ENCODE assay signal across 8 cellular contexts in genomic region chr6:127516676-127517273, GRCh38. TPM values are rescaled to one million over a fixed set of nuclear protein-coding genes. Genes with fewer than 3 reads are reported as not detected.
DNase-seq lines count a peak whose midpoint lies in the region; ATAC-seq and TF ChIP-seq lines count a peak whose summit lies in the region.

No MANE protein-coding gene starts in this region.

- no peaks in the 10 kb centered on the region for H3K9me3 ChIP-seq in upper lobe of right lung

- CTCF ChIA-PET in Calu3 (lab: Charles Lee): interaction anchor here (0.7 to 2.2 kb wide), 5 partner anchors 19 to 50 kb away, joined by 3 to 10 read pairs (median 5); no protein-coding TSS in a partner anchor

- H3K4me1 Mint-ChIP-seq in Calu3 (ENCODE audit: low read depth, unreplicated experiment) (no peaks in the 10 kb centered on the region), nephron (peaks cover 27% of the 10 kb centered on the region)
- H3K4me1 Mint-ChIP-seq in activated T-cell treated with anti-CD3 and anti-CD28 coated beads, Interleukin-2, amount 50 U/mL, for 4 hours (ENCODE audit: low read depth): peaks cover 35% of the 10 kb centered on the region

- H3K36me3 Mint-ChIP-seq in Calu3 (ENCODE audit: insufficient read depth, unreplicated experiment): peaks cover 19% of the 10 kb centered on the region
- no peaks in the 10 kb centered on the region for H3K36me3 Mint-ChIP-seq in activated T-cell treated with anti-CD3 and anti-CD28 coated beads, Interleukin-2, amount 50 U/mL, for 4 hours (ENCODE audit: insufficient read depth)
- no peaks in the 10 kb centered on the region for H3K36me3 Mint-ChIP-seq in nephron (ENCODE audit: low read depth)

- DNase-seq in Calu3 (peak; percentile 41), NCI-H526 treated with DMSO at 0.1 percent for 48 hours (lab: John Stamatoyannopoulos, UW) (peak; percentile 78), fibroblast of pulmonary artery (ENCODE audit: low read depth) (peak; percentile 56), upper lobe of right lung (peak; percentile 54)
- DNase-seq in activated T-cell treated with anti-CD3 and anti-CD28 coated beads, Interleukin-2, amount 50 U/mL, for 4 hours: peak; percentile 34

- H3K4me3 ChIP-seq in fibroblast of pulmonary artery (replicated peaks; ENCODE audit: low read depth, low read length): peak overlapping the region; percentile 69
- H3K4me3 ChIP-seq in upper lobe of right lung: peak overlapping the region; percentile 71

- TF ChIP-seq CTCF in Calu3 (IDR thresholded peaks at IDR 0.05; ENCODE audit: unreplicated experiment) (peak; percentile 65), fibroblast of pulmonary artery (IDR thresholded peaks at IDR 0.05; ENCODE audit: low read length, missing control alignments) (peak; percentile 74), nephron (IDR thresholded peaks at IDR 0.05; ENCODE audit: unreplicated experiment in 3 of 3) (peak; percentile 65 to 71 (median 68)), upper lobe of right lung (IDR thresholded peaks at IDR 0.05) (peak; percentile 77)

- intact Hi-C loops in Calu3 (cut with micrococcal nuclease; ENCODE audit: unreplicated experiment): loop anchor here (5.0 kb wide), 1 partner anchor 34 kb away; no protein-coding TSS in a partner anchor
- intact Hi-C loops in upper lobe of right lung (cut with DNase I): no loop called here

- H3K9me3 Mint-ChIP-seq in Calu3 (ENCODE audit: low read depth, unreplicated experiment) (no peaks in the 10 kb centered on the region), nephron (no peaks in the 10 kb centered on the region)
- H3K9me3 Mint-ChIP-seq in activated T-cell treated with anti-CD3 and anti-CD28 coated beads, Interleukin-2, amount 50 U/mL, for 4 hours: no peaks in the 10 kb centered on the region

- H3K27ac ChIP-seq in upper lobe of right lung: no peak overlapping the region

- H3K27me3 Mint-ChIP-seq in Calu3 (ENCODE audit: unreplicated experiment): peaks cover 22% of the 10 kb centered on the region
- peaks cover 28% of the 10 kb centered on the region for H3K27me3 Mint-ChIP-seq in activated T-cell treated with anti-CD3 and anti-CD28 coated beads, Interleukin-2, amount 50 U/mL, for 4 hours (ENCODE audit: low read depth)
- peaks cover 73% of the 10 kb centered on the region for H3K27me3 Mint-ChIP-seq in nephron (ENCODE audit: low read depth)

- peaks cover 29% of the 10 kb centered on the region for H3K27me3 ChIP-seq in upper lobe of right lung

- H3K4me1 ChIP-seq in upper lobe of right lung: peaks cover 5% of the 10 kb centered on the region

- peak; percentile 55 for ATAC-seq in GM19452 (IDR thresholded peaks at IDR 0.05; ENCODE audit: unreplicated experiment)
- peak; percentile 57 for ATAC-seq in HG03469 (IDR thresholded peaks at IDR 0.05; ENCODE audit: unreplicated experiment)
- ATAC-seq in activated T-cell treated with anti-CD3 and anti-CD28 coated beads, Interleukin-2, amount 50 U/mL, for 4 hours: peak; percentile 49 to 54
- peak; percentile 65 for ATAC-seq in upper lobe of right lung

- H3K27ac Mint-ChIP-seq in Calu3 (ENCODE audit: unreplicated experiment): no peak overlapping the region
- H3K27ac Mint-ChIP-seq in nephron: no peak overlapping the region

- no peaks in the 10 kb centered on the region for H3K36me3 ChIP-seq in upper lobe of right lung

- H3K4me3 Mint-ChIP-seq in Calu3 (ENCODE audit: low read depth, unreplicated experiment) (peak overlapping the region; percentile 75), nephron (peak overlapping the region; percentile 78 to 84 (median 82))
- H3K4me3 Mint-ChIP-seq in activated T-cell treated with anti-CD3 and anti-CD28 coated beads, Interleukin-2, amount 50 U/mL, for 4 hours: peak overlapping the region; percentile 91

- no TSS peak for BruUV-seq in Calu3 (replicated peaks; lab: Mats Ljungman, UMichigan)

RNA-seq across cellular contexts. Expression of gene KIAA0408, which starts 57.6 kb away (rescaled TPM):
- total RNA-seq in Calu3 (2022): 0.31 and 0.91 TPM in 2 replicates
- 1 to 10 TPM; 1.6 to 3.0 (median 1.6) TPM for total RNA-seq in activated T-cell treated with anti-CD3 and anti-CD28 coated beads, Interleukin-2, amount 50 U/mL, for 4 hours
- total RNA-seq in upper lobe of right lung: 55.0 TPM

Comparison
In these comparisons a context has a peak if more than half of its experiments do, and no peak if none do; other contexts are left out.
1. RNA of gene KIAA0408, which starts 57.6 kb away (total RNA-seq): 55.0 TPM in upper lobe of right lung (single experiment); 1.6 to 3.0 TPM in activated T-cell treated with anti-CD3 and anti-CD28 coated beads, Interleukin-2, amount 50 U/mL, for 4 hours and 0.31 to 0.91 TPM in Calu3; every median in the first group is over 10 times any median in the second.
2. Peak in every context shown above with its lines, with median percentiles within 50 percentile points of each other: DNase-seq, H3K4me3 Mint-ChIP-seq, CTCF ChIP-seq and ATAC-seq.